In genomic region chrX:103357871-103358270, GRCh38 we compare ENCODE assay signal across 3 cellular contexts.
TF ChIP-seq lines count a peak whose summit lies in the region.

No MANE protein-coding gene starts in this region.

TF ChIP-seq in SK-N-SH, 30 proteins besides CTCF, POLR2A, EP300 and RAD21:
- no peak for TF ChIP-seq MAX (IDR thresholded peaks at IDR 0.05; ENCODE audit: low read depth)
TF ChIP-seq in SK-N-SH: peak in this region for 0.

TF ChIP-seq in SK-N-SH treated with all-trans-retinoic acid at 6 μM for 48 hours, 23 proteins besides CTCF, POLR2A, EP300 and RAD21:
- TF ChIP-seq ZFP30 (CRISPR knock-in tag; IDR thresholded peaks at IDR 0.05) (no peak), PPARA (CRISPR knock-in tag; IDR thresholded peaks at IDR 0.05; ENCODE audit: borderline replicate concordance) (no peak), PATZ1 (CRISPR knock-in tag; IDR thresholded peaks at IDR 0.05; ENCODE audit: borderline replicate concordance) (no peak), ZNF565 (CRISPR knock-in tag; conservative IDR thresholded peaks at IDR 0.05; ENCODE audit: low read depth) (no peak), CREB5 (CRISPR knock-in tag; IDR thresholded peaks at IDR 0.05; ENCODE audit: low read depth) (no peak), ZNF8 (CRISPR knock-in tag; IDR thresholded peaks at IDR 0.05) (no peak), CSRNP3 (CRISPR knock-in tag; IDR thresholded peaks at IDR 0.05) (no peak), ARNTL (CRISPR knock-in tag; IDR thresholded peaks at IDR 0.05; ENCODE audit: borderline replicate concordance, low read depth) (no peak), TOX (CRISPR knock-in tag; IDR thresholded peaks at IDR 0.05; ENCODE audit: borderline replicate concordance) (no peak), SNAI2 (CRISPR knock-in tag; IDR thresholded peaks at IDR 0.05) (no peak), TSHZ2 (CRISPR knock-in tag; IDR thresholded peaks at IDR 0.05) (no peak), ZFP3 (CRISPR knock-in tag; IDR thresholded peaks at IDR 0.05) (no peak)

TF ChIP-seq in GM12878, 131 proteins besides CTCF, POLR2A, EP300 and RAD21:
- no peak for TF ChIP-seq PAX5 (IDR thresholded peaks at IDR 0.05; ENCODE audit: borderline replicate concordance, low read depth, low read length)
- no peak for TF ChIP-seq FOXK2 (IDR thresholded peaks at IDR 0.05)
- no peak for TF ChIP-seq SPI1 (IDR thresholded peaks at IDR 0.05; ENCODE audit: borderline replicate concordance, insufficient read depth, low read depth, low read length)
- no peak for TF ChIP-seq NKRF (conservative IDR thresholded peaks at IDR 0.05)
- no peak for TF ChIP-seq STAT1 (conservative IDR thresholded peaks at IDR 0.05)
- TF ChIP-seq TBL1XR1 (IDR thresholded peaks at IDR 0.05; ENCODE audit: low read depth, low read length): no peak
- TF ChIP-seq IRF4 (IDR thresholded peaks at IDR 0.05; ENCODE audit: low read depth, low read length): no peak
- no peak for TF ChIP-seq ATF7 (IDR thresholded peaks at IDR 0.05; ENCODE audit: low read depth)
